9 cellular contexts compared by ENCODE assay signal in the genomic region with DNA sequence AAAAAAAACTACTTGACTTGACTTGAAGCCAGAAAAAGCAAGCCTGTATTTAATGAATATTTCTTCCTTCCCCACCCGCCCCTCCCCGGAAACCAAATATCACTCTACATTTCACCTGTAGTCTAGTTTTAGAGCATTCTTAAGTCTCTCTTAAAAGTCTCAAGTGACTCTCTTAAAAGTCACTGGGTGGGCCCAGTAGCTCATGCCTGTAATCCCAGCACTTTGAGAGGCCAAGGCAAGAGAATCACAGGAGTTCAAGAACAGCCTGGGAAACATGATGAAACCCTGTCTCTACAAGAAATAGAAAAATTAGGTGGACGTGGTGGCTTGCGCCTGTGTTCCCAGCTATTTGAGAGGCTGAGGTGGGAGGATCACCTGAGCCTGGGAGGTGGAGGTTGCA.
"Had no signal": no experiment of that assay in that cellular context is flagged by ENCODE, and none has a peak within 500 bp of the region (broad histone marks: within the 10 kb centered on the region; RNA-seq: fewer than 3 reads in every experiment).

No MANE protein-coding gene starts in this region.

- H3K9me3 ChIP-seq: HAP-1 had no signal

- H3K4me3 ChIP-seq: GM23248, HAP-1 had no signal

- ATAC-seq: HCT116, HepG2 had no signal

- H3K4me1 ChIP-seq: HAP-1 had no signal

- DNase-seq: GM23248, GOT3, H7, HFFc6, KBM-7 had no signal

- H3K27ac ChIP-seq: GM23248, HL-60 had no signal

- H3K36me3 ChIP-seq: HAP-1 had no signal
